21 cellular contexts compared by ENCODE assay signal in the genomic region with DNA sequence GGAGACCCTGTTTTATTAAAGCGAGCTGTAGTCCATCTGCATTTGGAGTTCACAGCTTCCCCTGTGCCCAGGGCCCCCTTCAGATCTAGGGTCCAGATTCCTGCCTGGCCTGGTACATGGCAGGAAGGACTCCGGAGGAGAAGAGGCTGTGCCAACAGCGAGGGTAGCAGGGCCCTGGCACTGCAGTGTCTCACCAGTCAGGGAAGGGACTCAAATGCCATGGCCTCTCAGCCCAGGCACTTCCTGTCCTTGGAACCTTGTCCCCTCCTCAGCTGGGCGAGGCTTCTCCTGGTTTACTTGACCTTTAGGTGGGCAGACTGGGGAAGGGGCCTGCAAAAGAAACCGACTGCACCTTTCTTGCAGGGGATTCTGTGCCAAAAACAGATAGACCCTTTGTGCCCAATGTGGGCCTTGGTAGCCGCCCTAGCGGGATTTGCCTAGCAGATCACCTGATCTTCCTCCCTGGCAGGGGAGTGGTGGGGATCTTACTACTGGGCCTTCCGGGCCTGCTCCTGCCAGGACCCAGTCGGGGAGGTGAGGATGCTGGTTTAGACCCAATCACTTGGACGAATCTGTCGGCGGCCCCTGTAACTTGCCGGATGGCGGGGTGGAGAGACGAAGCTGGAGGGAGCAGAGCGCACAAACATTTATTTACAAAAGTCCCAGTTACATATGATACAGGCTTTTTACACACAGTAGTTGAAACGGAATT.
"Had no signal": no experiment of that assay in that cellular context is flagged by ENCODE, and none has a peak within 500 bp of the region (broad histone marks: within the 10 kb centered on the region; RNA-seq: fewer than 3 reads in every experiment).

No MANE protein-coding gene starts in this region.

- H3K27me3 Mint-ChIP-seq: activated naive CD4-positive, alpha-beta T cell treated with anti-CD3 and anti-CD28 coated beads, Interleukin-2, amount 50 U/mL, for 24 hours; stimulated activated naive CD8-positive, alpha-beta T cell treated with anti-CD3 and anti-CD28 coated beads, Interleukin-15, amount 100 ng/mL, for 72 hours had no signal

- H3K4me1 Mint-ChIP-seq: activated naive CD4-positive, alpha-beta T cell treated with anti-CD3 and anti-CD28 coated beads, Interleukin-2, amount 50 U/mL, for 24 hours; immature natural killer cell; natural killer cell; stimulated activated naive CD8-positive, alpha-beta T cell treated with anti-CD3 and anti-CD28 coated beads, Interleukin-15, amount 100 ng/mL, for 72 hours had no signal

- H3K27ac ChIP-seq: adrenal gland, gastrocnemius medialis, heart left ventricle, prostate gland, right atrium auricular region, suprapubic skin, transverse colon, vagina, WERI-Rb-1 had no signal

- H3K27ac Mint-ChIP-seq: activated naive CD4-positive, alpha-beta T cell treated with anti-CD3 and anti-CD28 coated beads, Interleukin-2, amount 50 U/mL, for 24 hours; stimulated activated naive CD8-positive, alpha-beta T cell treated with anti-CD3 and anti-CD28 coated beads, Interleukin-15, amount 100 ng/mL, for 72 hours had no signal

- H3K4me3 ChIP-seq: adrenal gland, gastrocnemius medialis, heart left ventricle, prostate gland, right atrium auricular region, suprapubic skin, transverse colon, vagina had no signal

- H3K4me1 ChIP-seq: adrenal gland, gastrocnemius medialis, heart left ventricle, prostate gland, right atrium auricular region, transverse colon, vagina had no signal

- H3K36me3 Mint-ChIP-seq: immature natural killer cell, natural killer cell had no signal

- ATAC-seq: esophagus mucosa, gastrocnemius medialis, natural killer cell had no signal

- H3K4me3 Mint-ChIP-seq: activated naive CD4-positive, alpha-beta T cell treated with anti-CD3 and anti-CD28 coated beads, Interleukin-2, amount 50 U/mL, for 24 hours; immature natural killer cell; natural killer cell had no signal

- H3K27me3 ChIP-seq: adrenal gland, gastrocnemius medialis, heart left ventricle, right atrium auricular region, suprapubic skin, transverse colon, vagina had no signal

- H3K9me3 Mint-ChIP-seq: activated naive CD4-positive, alpha-beta T cell treated with anti-CD3 and anti-CD28 coated beads, Interleukin-2, amount 50 U/mL, for 24 hours; immature natural killer cell; natural killer cell; stimulated activated naive CD8-positive, alpha-beta T cell treated with anti-CD3 and anti-CD28 coated beads, Interleukin-15, amount 100 ng/mL, for 72 hours had no signal

- DNase-seq: activated CD4-positive, alpha-beta T cell treated with anti-CD3 and anti-CD28 coated beads, Interleukin-2, amount 50 U/mL, for 48 hours; activated gamma-delta T cell; effector CD4-positive, alpha-beta T cell; gastrocnemius medialis; immature natural killer cell; mesendoderm; natural killer cell; small intestine; stimulated activated CD4-positive, alpha-beta T cell treated with anti-CD3 and anti-CD28 coated beads, Interleukin-15, amount 100 ng/mL, for 24 hours; stimulated activated CD4-positive, alpha-beta T cell treated with anti-CD3 and anti-CD28 coated beads, Interleukin-2, amount 100 ng/mL, for 48 hours; stimulated activated naive CD8-positive, alpha-beta T cell treated with anti-CD3 and anti-CD28 coated beads, Interleukin-15, amount 100 ng/mL, for 72 hours; transverse colon; WERI-Rb-1 had no signal

- H3K9me3 ChIP-seq: adrenal gland, gastrocnemius medialis, heart left ventricle, prostate gland, right atrium auricular region, suprapubic skin, transverse colon, vagina had no signal
